Comparison of ENCODE assay signal across 12 cellular contexts in genomic region chr6:34934516-34934915, GRCh38. TPM values are rescaled to one million over a fixed set of nuclear protein-coding genes. Genes with fewer than 3 reads are reported as not detected.
DNase-seq lines count a peak whose midpoint lies in the region; ATAC-seq and TF ChIP-seq lines count a peak whose summit lies in the region.
"Had no signal": no experiment of that assay in that cellular context is flagged by ENCODE, and none has a peak within 500 bp of the region (broad histone marks: within the 10 kb centered on the region; RNA-seq: fewer than 3 reads in every experiment).

No MANE protein-coding gene starts in this region.

- no peak for TF ChIP-seq EP300 in SK-N-SH (IDR thresholded peaks at IDR 0.05; ENCODE audit: borderline replicate concordance in 1 of 2, low read depth in 1 of 2, low read length in 1 of 2)

- H3K4me2 ChIP-seq in SK-N-SH (no peak overlapping the region), smooth muscle cell (no peak overlapping the region)

- H3K79me2 ChIP-seq in SK-N-SH (ENCODE audit: insufficient read depth) = peaks cover 4% of the 10 kb centered on the region; the same call in 1 of the 2 replicates
- peaks cover 15% of the 10 kb centered on the region for H3K79me2 ChIP-seq in smooth muscle cell (ENCODE audit: low read depth)

- H3K9me3 ChIP-seq in SK-N-SH (no peaks in the 10 kb centered on the region), smooth muscle cell (replicated peaks; ENCODE audit: low read depth) (no peaks in the 10 kb centered on the region)

- H3K36me3 ChIP-seq in SK-N-SH (replicated peaks in 1 of 2; ENCODE audit: control insufficient read depth in 1 of 2, insufficient read depth in 2 of 2, low read length in 1 of 2) (no peaks in the 10 kb centered on the region), smooth muscle cell (ENCODE audit: low read depth) (no peaks in the 10 kb centered on the region)

- no peaks in the 10 kb centered on the region for H3K9me2 ChIP-seq in SK-N-SH

- H2AFZ ChIP-seq in SK-N-SH (ENCODE audit: low read depth) = no peak overlapping the region
- H2AFZ ChIP-seq in smooth muscle cell (ENCODE audit: low read depth) = no peak overlapping the region

- WGBS in SK-N-SH (ENCODE audit: low lambda C conversion rate) = 93% methylated on average over 5 of the region's 5 CpGs
- 89% methylated on average over 5 of the region's 5 CpGs for WGBS in smooth muscle cell (ENCODE audit: low lambda C conversion rate)

- DNase-seq in SK-N-SH (no peak), fibroblast of the aortic adventitia (ENCODE audit: low read depth) (peak; percentile 90), mucosa of gallbladder (ENCODE audit: low spot score) (peak; percentile 50), smooth muscle cell (lab: John Stamatoyannopoulos, UW; ENCODE audit: unreplicated experiment) (no peak), NCI-H82 treated with DMSO at 0.1 percent for 48 hours (lab: John Stamatoyannopoulos, UW; ENCODE audit: unreplicated experiment) (no peak), RPMI8226 (no peak)
- no peak for DNase-seq in activated CD4-positive, CD25-positive, alpha-beta regulatory T cell treated with anti-CD3 and anti-CD28 coated beads, Interleukin-2, amount 50 U/mL, for 72 hours
- DNase-seq: ACHN; activated CD4-positive, alpha-beta T cell treated with anti-CD3 and anti-CD28 coated beads, Interleukin-2, amount 50 U/mL, for 48 hours; activated naive CD4-positive, alpha-beta T cell treated with anti-CD3 and anti-CD28 coated beads, Interleukin-2, amount 50 U/mL, for 16 hours; NCI-H2227 treated with DMSO at 0.1 percent for 48 hours had no signal

- CTCF ChIA-PET in SK-N-SH (lab: Yijun Ruan, JAX) = interaction anchor here (1.0 to 1.7 kb wide), 3 partner anchors 52 to 205 kb away, joined by 3 to 4 read pairs (median 3); no protein-coding TSS in a partner anchor

- H3K9ac ChIP-seq in SK-N-SH = no peak overlapping the region
- H3K9ac ChIP-seq in smooth muscle cell (ENCODE audit: low read depth) = no peak overlapping the region

- H3F3A ChIP-seq in SK-N-SH (replicated peaks; ENCODE audit: insufficient read depth) (no peaks in the 10 kb centered on the region), smooth muscle cell (ENCODE audit: low read depth) (peaks cover 5% of the 10 kb centered on the region)

- H3K4me3 ChIP-seq in SK-N-SH (ENCODE audit: low read depth in 2 of 2, low read length in 1 of 2) (no peak overlapping the region), fibroblast of the aortic adventitia (ENCODE audit: low read depth, low read length) (no peak overlapping the region), smooth muscle cell (no peak overlapping the region)

- TF ChIP-seq RAD21 in SK-N-SH (IDR thresholded peaks at IDR 0.05; ENCODE audit: low read length) = no peak

- H3K27ac ChIP-seq in SK-N-SH (ENCODE audit: low read depth in 2 of 2, low read length in 1 of 2) = no peak overlapping the region
- H3K27ac ChIP-seq in smooth muscle cell (ENCODE audit: low read depth) = no peak overlapping the region

- ATAC-seq in SK-N-SH treated with all-trans-retinoic acid at 6 μM for 48 hours = no peak

- H4K20me1 ChIP-seq in SK-N-SH (ENCODE audit: insufficient read depth) (no peaks in the 10 kb centered on the region), smooth muscle cell (ENCODE audit: low read depth) (peaks cover 78% of the 10 kb centered on the region)

- H3K4me1 ChIP-seq in SK-N-SH (ENCODE audit: control insufficient read depth in 1 of 2, insufficient read depth in 2 of 2, low read depth in 1 of 2, low read length in 1 of 2) (peaks cover 0 to 5% of the 10 kb centered on the region in 2 experiments; a peak in 1 of 4 replicates), smooth muscle cell (ENCODE audit: low read depth) (no peaks in the 10 kb centered on the region)

- no peak for TF ChIP-seq CTCF in SK-N-SH (IDR thresholded peaks at IDR 0.05)
- TF ChIP-seq CTCF in fibroblast of the aortic adventitia (IDR thresholded peaks at IDR 0.05; ENCODE audit: insufficient read depth, low read length) = no peak
- TF ChIP-seq CTCF in smooth muscle cell (IDR thresholded peaks at IDR 0.05; ENCODE audit: borderline replicate concordance, insufficient read depth, poor library complexity, severe bottlenecking) = no peak

- H3K27me3 ChIP-seq in SK-N-SH (ENCODE audit: insufficient read depth) = no peaks in the 10 kb centered on the region
- H3K27me3 ChIP-seq in smooth muscle cell (ENCODE audit: low read depth) = no peaks in the 10 kb centered on the region

- POLR2A ChIA-PET in SK-N-SH (lab: Yijun Ruan, JAX) = no interaction called here

TF ChIP-seq in SK-N-SH treated with all-trans-retinoic acid at 6 μM for 48 hours, 23 proteins besides CTCF, POLR2A, EP300 and RAD21:
- TF ChIP-seq ISL1 (CRISPR knock-in tag; IDR thresholded peaks at IDR 0.05) = peak; percentile 39
- no peak for TF ChIP-seq PPARA (CRISPR knock-in tag; IDR thresholded peaks at IDR 0.05; ENCODE audit: borderline replicate concordance)

TF ChIP-seq in SK-N-SH, 30 proteins besides CTCF, POLR2A, EP300 and RAD21:
- TF ChIP-seq, protein P1, sequence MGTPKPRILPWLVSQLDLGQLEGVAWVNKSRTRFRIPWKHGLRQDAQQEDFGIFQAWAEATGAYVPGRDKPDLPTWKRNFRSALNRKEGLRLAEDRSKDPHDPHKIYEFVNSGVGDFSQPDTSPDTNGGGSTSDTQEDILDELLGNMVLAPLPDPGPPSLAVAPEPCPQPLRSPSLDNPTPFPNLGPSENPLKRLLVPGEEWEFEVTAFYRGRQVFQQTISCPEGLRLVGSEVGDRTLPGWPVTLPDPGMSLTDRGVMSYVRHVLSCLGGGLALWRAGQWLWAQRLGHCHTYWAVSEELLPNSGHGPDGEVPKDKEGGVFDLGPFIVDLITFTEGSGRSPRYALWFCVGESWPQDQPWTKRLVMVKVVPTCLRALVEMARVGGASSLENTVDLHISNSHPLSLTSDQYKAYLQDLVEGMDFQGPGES (IDR thresholded peaks at IDR 0.05; ENCODE audit: low read depth, low read length) = no peak
- TF ChIP-seq POLR2AphosphoS5 (IDR thresholded peaks at IDR 0.05; ENCODE audit: low read depth, low read length) (no peak), ELF1 (IDR thresholded peaks at IDR 0.05) (no peak), FOXM1 (IDR thresholded peaks at IDR 0.05; ENCODE audit: low read depth) (no peak), TAF1 (IDR thresholded peaks at IDR 0.05; ENCODE audit: borderline replicate concordance, low read depth, low read length) (no peak), JUND (IDR thresholded peaks at IDR 0.05) (no peak), RXRA (IDR thresholded peaks at IDR 0.05; ENCODE audit: borderline replicate concordance, low read depth) (no peak), USF1 (IDR thresholded peaks at IDR 0.05; ENCODE audit: borderline replicate concordance, low read depth) (no peak)
- TF ChIP-seq, protein P2, sequence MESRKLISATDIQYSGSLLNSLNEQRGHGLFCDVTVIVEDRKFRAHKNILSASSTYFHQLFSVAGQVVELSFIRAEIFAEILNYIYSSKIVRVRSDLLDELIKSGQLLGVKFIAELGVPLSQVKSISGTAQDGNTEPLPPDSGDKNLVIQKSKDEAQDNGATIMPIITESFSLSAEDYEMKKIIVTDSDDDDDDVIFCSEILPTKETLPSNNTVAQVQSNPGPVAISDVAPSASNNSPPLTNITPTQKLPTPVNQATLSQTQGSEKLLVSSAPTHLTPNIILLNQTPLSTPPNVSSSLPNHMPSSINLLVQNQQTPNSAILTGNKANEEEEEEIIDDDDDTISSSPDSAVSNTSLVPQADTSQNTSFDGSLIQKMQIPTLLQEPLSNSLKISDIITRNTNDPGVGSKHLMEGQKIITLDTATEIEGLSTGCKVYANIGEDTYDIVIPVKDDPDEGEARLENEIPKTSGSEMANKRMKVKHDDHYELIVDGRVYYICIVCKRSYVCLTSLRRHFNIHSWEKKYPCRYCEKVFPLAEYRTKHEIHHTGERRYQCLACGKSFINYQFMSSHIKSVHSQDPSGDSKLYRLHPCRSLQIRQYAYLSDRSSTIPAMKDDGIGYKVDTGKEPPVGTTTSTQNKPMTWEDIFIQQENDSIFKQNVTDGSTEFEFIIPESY (IDR thresholded peaks at IDR 0.05; ENCODE audit: borderline replicate concordance, low read depth) = no peak

RNA-seq across cellular contexts. Expression of gene ANKS1A, which starts 45.5 kb away (rescaled TPM):
- 7.6 and 8.2 TPM in 2 replicates for polyA plus RNA-seq in SK-N-SH (2012; rRNA removed)
- 5.8 and 6.9 TPM in 2 replicates for polyA plus RNA-seq in SK-N-SH (2012; cell fraction: cytosol; rRNA removed)
- polyA plus RNA-seq in SK-N-SH (2012; cell fraction: nucleus; rRNA removed) = 17.6 and 20.8 TPM in 2 replicates
- total RNA-seq in fibroblast of the aortic adventitia (ENCODE audit: low replicate concordance) = 7.6 and 8.8 TPM in 2 replicates
- total RNA-seq in mucosa of gallbladder = 43.2 TPM
- 39.2 and 40.5 TPM in 2 replicates for total RNA-seq in smooth muscle cell
- polyA plus RNA-seq in smooth muscle cell = 28.9 and 51.5 TPM in 2 replicates

RNA-seq across cellular contexts. Expression of gene TAF11, which starts 46.7 kb away (rescaled TPM):
- polyA plus RNA-seq in SK-N-SH (2012; rRNA removed) (21.8 and 29.3 TPM in 2 replicates), smooth muscle cell (35.3 and 36.6 TPM in 2 replicates)
- polyA plus RNA-seq in SK-N-SH (2012; cell fraction: cytosol; rRNA removed) = 31.0 and 35.6 TPM in 2 replicates
- 25.4 and 38.9 TPM in 2 replicates for polyA plus RNA-seq in SK-N-SH (2012; cell fraction: nucleus; rRNA removed)
- total RNA-seq in fibroblast of the aortic adventitia (ENCODE audit: low replicate concordance) (14.1 and 19.3 TPM in 2 replicates), mucosa of gallbladder (17.7 TPM), smooth muscle cell (17.2 and 22.8 TPM in 2 replicates)

Comparison
In these comparisons a context has a peak if more than half of its experiments do, and no peak if none do; other contexts are left out.
1. DNase-seq: peak in fibroblast of the aortic adventitia (single experiment) and mucosa of gallbladder (single experiment); none in SK-N-SH (single experiment), smooth muscle cell (single experiment), activated CD4-positive, CD25-positive, alpha-beta regulatory T cell treated with anti-CD3 and anti-CD28 coated beads, Interleukin-2, amount 50 U/mL, for 72 hours (single experiment), NCI-H82 treated with DMSO at 0.1 percent for 48 hours (single experiment) and RPMI8226 (single experiment).